ENCODE assay signal across 20 cellular contexts in genomic region chr3:28139967-28140634, GRCh38.
DNase-seq lines count a peak whose midpoint lies in the region; ATAC-seq, FAIRE-seq and TF ChIP-seq lines count a peak whose summit lies in the region.
"Had no signal": no experiment of that assay in that cellular context is flagged by ENCODE, and none has a peak within 500 bp of the region (broad histone marks: within the 10 kb centered on the region; RNA-seq: fewer than 3 reads in every experiment).

No MANE protein-coding gene starts in this region.

- ATAC-seq in pancreas (peak; percentile 87 to 94 (median 91)), HG03175 (IDR thresholded peaks at IDR 0.05; ENCODE audit: unreplicated experiment) (no peak), GM19395 (IDR thresholded peaks at IDR 0.05; ENCODE audit: unreplicated experiment) (no peak)
- ATAC-seq: activated CD8-positive, alpha-beta T cell treated with anti-CD3 and anti-CD28 coated beads, Interleukin-2, amount 10 ng/mL, durations not matched to agents 7 days and 5 days; natural killer cell treated with Interleukin-12 subunit alpha and Interleukin-12 subunit beta and Interleukin-15 and Interleukin-18, amount 100 ng/mL, for 72 hours; stimulated activated naive B cell treated with anti-CD40 and anti-IgM and Interleukin-4, amounts not matched to agents 10 μg/mL and 1 μg/mL and 100 μg/mL, for 72 hours had no signal

- no peaks in the 10 kb centered on the region for H3K27me3 ChIP-seq in pancreas
- H3K27me3 ChIP-seq: cardiac muscle cell, transverse colon had no signal

- H3K9me3 ChIP-seq in pancreas: no peaks in the 10 kb centered on the region
- H3K9me3 ChIP-seq: transverse colon had no signal

- no peaks in the 10 kb centered on the region for H3K36me3 ChIP-seq in pancreas
- H3K36me3 ChIP-seq: cardiac muscle cell, transverse colon had no signal

- H3K4me1 ChIP-seq in pancreas: peaks cover 6 to 12% (median 9%) of the 10 kb centered on the region in 3 donors

- no peak for FAIRE-seq in pancreas (lab: Jason Lieb, UNC)
- no peak for FAIRE-seq in frontal cortex (lab: Jason Lieb, UNC)

- TF ChIP-seq CTCF in fibroblast of the aortic adventitia (IDR thresholded peaks at IDR 0.05; ENCODE audit: insufficient read depth, low read length) (no peak), pancreas (IDR thresholded peaks at IDR 0.05) (no peak)

- peak; percentile 58 for DNase-seq in DMS53 (lab: John Stamatoyannopoulos, UW)
- peak; percentile 15 for DNase-seq in NCI-H774 (lab: John Stamatoyannopoulos, UW)
- DNase-seq in fibroblast of the aortic adventitia (ENCODE audit: low read depth): peak; percentile 67
- DNase-seq in pancreas: no peak
- no peak for DNase-seq in occipital lobe (lab: John Stamatoyannopoulos, UW)
- DNase-seq in frontal cortex (ENCODE audit: low spot score in 2 of 2): no peak
- DNase-seq: activated CD4-positive, CD25-positive, alpha-beta regulatory T cell; activated CD8-positive, alpha-beta T cell treated with anti-CD3 and anti-CD28 coated beads, Interleukin-2, amount 10 ng/mL, durations not matched to agents 7 days and 5 days; CD4-positive, alpha-beta memory T cell; islet precursor cell; mesendoderm; NCI-H2029 treated with DMSO at 0.1 percent for 48 hours; NCI-H510A; OCI-M1; stimulated activated naive B cell treated with anti-CD40 and anti-IgM and Interleukin-4, amounts not matched to agents 10 μg/mL and 1 μg/mL and 100 μg/mL, for 72 hours; transverse colon had no signal

- H3K4me3 ChIP-seq in fibroblast of the aortic adventitia (ENCODE audit: low read depth, low read length) (no peak overlapping the region), pancreas (no peak overlapping the region)
- H3K4me3 ChIP-seq: cardiac muscle cell, transverse colon had no signal

- peak overlapping the region; percentile 26 to 74 (median 54) for H3K27ac ChIP-seq in pancreas
- H3K27ac ChIP-seq: cardiac muscle cell had no signal

- 34 to 41% methylated on average over 5 of the region's 5 CpGs for WGBS in pancreas, 2 donors

- intact Hi-C loops in pancreas (cut with DNase I): no loop called here

Comparison
In these comparisons a context has a peak if more than half of its experiments do, and no peak if none do; other contexts are left out.
1. DNase-seq: peak in DMS53 (single experiment), NCI-H774 (single experiment) and fibroblast of the aortic adventitia (single experiment); none in pancreas (0 of 6), occipital lobe (single experiment) and frontal cortex (0 of 2).
2. ATAC-seq: peak in pancreas (4 of 4); none in HG03175 (single experiment) and GM19395 (single experiment).